Comparison of ENCODE assay signal across 7 cellular contexts in genomic region chr5:80154289-80154688, GRCh38.
DNase-seq lines count a peak whose midpoint lies in the region; ATAC-seq and TF ChIP-seq lines count a peak whose summit lies in the region.
"Not testable (repeated sequence)": the region's sequence is repeated elsewhere in the genome, so short reads cannot be mapped to it uniquely, and the experiment has no call there.

No MANE protein-coding gene starts in this region.

- H3K4me3 Mint-ChIP-seq in CD8-positive, alpha-beta T cell; WTC11; activated T-cell treated with anti-CD3 and anti-CD28 coated beads, Interleukin-2, amount 50 U/mL, for 72 hours; activated naive CD8-positive, alpha-beta T cell treated with anti-CD3 and anti-CD28 coated beads for 36 hours; endodermal cell; progenitor cell of endocrine pancreas (ENCODE audit: low read depth): not testable (repeated sequence)

- H3K4me3 ChIP-seq in CD8-positive, alpha-beta T cell (ENCODE audit: low read depth, low read length); endodermal cell (ENCODE audit: low read length); right cardiac atrium (ENCODE audit: low read length): not testable (repeated sequence)

- not testable (repeated sequence) for H3K9ac ChIP-seq in endodermal cell (ENCODE audit: extremely low read depth, low read length, poor library complexity, severe bottlenecking)

- ATAC-seq in CD8-positive, alpha-beta T cell; WTC11; activated T-cell treated with anti-CD3 and anti-CD28 coated beads, Interleukin-2, amount 50 U/mL, for 72 hours (replicated peaks in 1 of 2); right cardiac atrium: not testable (repeated sequence)

- WGBS in endodermal cell (ENCODE audit: insufficient coverage in 1 of 2, insufficient read length in 1 of 2), 2 experiments, result 59 to 90% methylated on average over 3 to 8 of the region's 8 CpGs
- WGBS in right cardiac atrium, result 75% methylated on average over 8 of the region's 8 CpGs

- intact Hi-C loops in CD8-positive, alpha-beta T cell (cut with DNase I, micrococcal nuclease), result loop anchor here (5.0 kb wide), 4 partner anchors 33 to 118 kb away; no protein-coding TSS in a partner anchor
- intact Hi-C loops in right cardiac atrium (cut with DNase I), result not testable (repeated sequence)

- CTCF ChIA-PET in CD8-positive, alpha-beta T cell (lab: Charles Lee), result interaction anchor here (0.8 kb wide), 1 partner anchor 63 kb away, joined by 3 read pairs; no protein-coding TSS in a partner anchor
- CTCF ChIA-PET in WTC11 (lab: Charles Lee), result not testable (repeated sequence)

- not testable (repeated sequence) for H3K27me3 Mint-ChIP-seq in CD8-positive, alpha-beta T cell (ENCODE audit: low read depth); WTC11 (ENCODE audit: low read depth); activated T-cell treated with anti-CD3 and anti-CD28 coated beads, Interleukin-2, amount 50 U/mL, for 72 hours (ENCODE audit: low read depth); activated naive CD8-positive, alpha-beta T cell treated with anti-CD3 and anti-CD28 coated beads for 36 hours; endodermal cell (ENCODE audit: insufficient read depth); progenitor cell of endocrine pancreas

- H3K9me3 Mint-ChIP-seq in CD8-positive, alpha-beta T cell; WTC11; activated T-cell treated with anti-CD3 and anti-CD28 coated beads, Interleukin-2, amount 50 U/mL, for 72 hours; activated naive CD8-positive, alpha-beta T cell treated with anti-CD3 and anti-CD28 coated beads for 36 hours; endodermal cell; progenitor cell of endocrine pancreas (ENCODE audit: low read depth): not testable (repeated sequence)

- DNase-seq in CD8-positive, alpha-beta T cell, result peak in 1 of 7 experiments; percentile 38
- not testable (repeated sequence) for DNase-seq in WTC11 (ENCODE audit: low spot score); activated T-cell treated with anti-CD3 and anti-CD28 coated beads, Interleukin-2, amount 50 U/mL, for 72 hours; activated naive CD8-positive, alpha-beta T cell treated with anti-CD3 and anti-CD28 coated beads for 36 hours; endodermal cell; progenitor cell of endocrine pancreas (ENCODE audit: low spot score, unreplicated experiment)
- peak in 1 of 3 donors; percentile 58 for DNase-seq in right cardiac atrium

- peak overlapping the region; percentile 92 for H3K27ac Mint-ChIP-seq in CD8-positive, alpha-beta T cell
- H3K27ac Mint-ChIP-seq in WTC11, result peak overlapping the region; percentile 44
- peak overlapping the region; percentile 71 for H3K27ac Mint-ChIP-seq in activated T-cell treated with anti-CD3 and anti-CD28 coated beads, Interleukin-2, amount 50 U/mL, for 72 hours
- H3K27ac Mint-ChIP-seq in activated naive CD8-positive, alpha-beta T cell treated with anti-CD3 and anti-CD28 coated beads for 36 hours, result peak overlapping the region; percentile 83
- peak overlapping the region; percentile 59 for H3K27ac Mint-ChIP-seq in endodermal cell
- H3K27ac Mint-ChIP-seq in progenitor cell of endocrine pancreas, result peak overlapping the region; percentile 76

- H3K4me1 Mint-ChIP-seq in CD8-positive, alpha-beta T cell (ENCODE audit: low read depth), result peaks cover 65% of the 10 kb centered on the region
- H3K4me1 Mint-ChIP-seq in WTC11, result peaks cover 56% of the 10 kb centered on the region
- peaks cover 70% of the 10 kb centered on the region for H3K4me1 Mint-ChIP-seq in activated T-cell treated with anti-CD3 and anti-CD28 coated beads, Interleukin-2, amount 50 U/mL, for 72 hours (ENCODE audit: low read depth)
- peaks cover 71% of the 10 kb centered on the region for H3K4me1 Mint-ChIP-seq in activated naive CD8-positive, alpha-beta T cell treated with anti-CD3 and anti-CD28 coated beads for 36 hours
- H3K4me1 Mint-ChIP-seq in endodermal cell, result peaks cover 37% of the 10 kb centered on the region
- peaks cover 52% of the 10 kb centered on the region for H3K4me1 Mint-ChIP-seq in progenitor cell of endocrine pancreas (ENCODE audit: low read depth)

- peaks cover 37% of the 10 kb centered on the region for H3K36me3 ChIP-seq in CD8-positive, alpha-beta T cell (ENCODE audit: insufficient read depth, low read length)
- H3K36me3 ChIP-seq in endodermal cell (ENCODE audit: control insufficient read depth, insufficient read depth, low read length), result peaks cover 96% of the 10 kb centered on the region

- H3K36me3 Mint-ChIP-seq in CD8-positive, alpha-beta T cell, result peaks cover 77% of the 10 kb centered on the region
- peaks cover 64% of the 10 kb centered on the region for H3K36me3 Mint-ChIP-seq in WTC11
- peaks cover 8 to 22% of the 10 kb centered on the region in 2 donors for H3K36me3 Mint-ChIP-seq in activated T-cell treated with anti-CD3 and anti-CD28 coated beads, Interleukin-2, amount 50 U/mL, for 72 hours (ENCODE audit: insufficient read depth in 2 of 2)
- H3K36me3 Mint-ChIP-seq in activated naive CD8-positive, alpha-beta T cell treated with anti-CD3 and anti-CD28 coated beads for 36 hours, result peaks cover 47% of the 10 kb centered on the region
- peaks cover 77% of the 10 kb centered on the region for H3K36me3 Mint-ChIP-seq in endodermal cell (ENCODE audit: low read depth)
- peaks cover 59% of the 10 kb centered on the region for H3K36me3 Mint-ChIP-seq in progenitor cell of endocrine pancreas (ENCODE audit: insufficient read depth)

- not testable (repeated sequence) for H3K27me3 ChIP-seq in CD8-positive, alpha-beta T cell (ENCODE audit: insufficient read depth, low read length); endodermal cell (ENCODE audit: control insufficient read depth, insufficient read depth, low read length, poor library complexity, severe bottlenecking); right cardiac atrium (ENCODE audit: control insufficient read depth, insufficient read depth)

- not testable (repeated sequence) for TF ChIP-seq CTCF in CD8-positive, alpha-beta T cell (IDR thresholded peaks at IDR 0.05); WTC11 (IDR thresholded peaks at IDR 0.05); endodermal cell (conservative IDR thresholded peaks at IDR 0.05); progenitor cell of endocrine pancreas (IDR thresholded peaks at IDR 0.05; ENCODE audit: unreplicated experiment)

- H3K27ac ChIP-seq in CD8-positive, alpha-beta T cell (ENCODE audit: low read depth, low read length), result peak overlapping the region; percentile 64
- not testable (repeated sequence) for H3K27ac ChIP-seq in endodermal cell (ENCODE audit: low read depth, low read length)
- H3K27ac ChIP-seq in right cardiac atrium (ENCODE audit: low read length), result peak overlapping the region; percentile 54

- H3K4me1 ChIP-seq in CD8-positive, alpha-beta T cell (ENCODE audit: insufficient read depth, low read length), result peaks cover 55% of the 10 kb centered on the region
- not testable (repeated sequence) for H3K4me1 ChIP-seq in endodermal cell (ENCODE audit: control insufficient read depth, insufficient read depth, low read length); right cardiac atrium (ENCODE audit: control insufficient read depth, insufficient read depth, low read length)

- not testable (repeated sequence) for H3K9me3 ChIP-seq in CD8-positive, alpha-beta T cell (ENCODE audit: low read length); endodermal cell (ENCODE audit: control insufficient read depth, low read length); right cardiac atrium (ENCODE audit: control insufficient read depth, low read length)

- POLR2A ChIA-PET in CD8-positive, alpha-beta T cell (lab: Charles Lee), result interaction anchor here (1.6 to 4.3 kb wide), 3 partner anchors 14 to 38 kb away, joined by 4 to 22 read pairs (median 9); no protein-coding TSS in a partner anchor
- POLR2A ChIA-PET in WTC11 (lab: Charles Lee), result not testable (repeated sequence)
